ENCODE assay signal across 8 cellular contexts in the genomic region with DNA sequence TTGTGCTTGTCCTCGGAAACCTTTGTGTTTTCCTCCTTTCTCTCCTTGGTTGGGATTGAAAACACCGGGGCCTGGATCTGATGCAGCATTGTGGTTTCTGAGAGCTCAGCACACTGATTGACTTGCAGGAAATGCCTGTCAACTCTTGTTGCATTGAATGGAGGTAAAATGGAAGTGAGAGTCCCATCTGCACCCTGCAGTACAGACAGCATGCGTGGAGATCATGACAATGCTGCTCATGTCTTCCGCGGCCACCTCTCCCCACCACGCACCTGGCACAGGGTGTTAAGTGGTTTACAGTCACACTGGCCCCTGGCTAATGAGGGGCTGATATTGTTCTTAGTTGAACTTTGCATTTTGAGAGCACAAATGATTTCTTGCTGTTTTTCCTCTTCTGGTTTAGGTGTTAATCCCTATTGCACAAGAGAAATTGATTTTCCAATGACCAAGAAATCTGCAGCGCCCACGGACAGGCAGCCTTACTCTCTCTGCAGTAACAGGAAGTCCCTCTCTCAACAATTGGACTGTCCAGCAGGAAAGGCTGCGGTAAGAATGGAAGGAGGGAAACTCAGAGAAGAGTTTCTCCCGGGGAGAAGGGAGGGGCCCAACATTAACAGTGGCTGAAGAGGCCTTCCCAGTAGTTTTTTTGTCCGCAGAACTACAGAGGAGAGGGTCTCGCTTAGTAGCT. TPM values are rescaled to one million over a fixed set of nuclear protein-coding genes. Genes with fewer than 3 reads are reported as not detected.
A peak's percentile ranks its signal among the peaks of the same experiment; 100 is the strongest.
DNase-seq lines count a peak whose midpoint lies in the region; ATAC-seq and TF ChIP-seq lines count a peak whose summit lies in the region.

No MANE protein-coding gene starts in this region.

- no peak for DNase-seq in CD4-positive, alpha-beta memory T cell
- DNase-seq in T-helper 17 cell, result no peak
- DNase-seq in left lung, result no peak
- no peak for DNase-seq in putamen (ENCODE audit: low spot score)

- H3K9me3 Mint-ChIP-seq in CD4-positive, alpha-beta memory T cell, result no peaks in the 10 kb centered on the region

- H3K27me3 Mint-ChIP-seq in CD4-positive, alpha-beta memory T cell, result peaks cover 1 to 4% of the 10 kb centered on the region in 2 donors
- peaks cover 20% of the 10 kb centered on the region for H3K27me3 Mint-ChIP-seq in T-helper 17 cell

- H3K36me3 Mint-ChIP-seq in CD4-positive, alpha-beta memory T cell, result no peaks in the 10 kb centered on the region
- H3K36me3 Mint-ChIP-seq in T-helper 17 cell (ENCODE audit: low read depth), result peaks cover 4% of the 10 kb centered on the region

- peaks cover 12% of the 10 kb centered on the region for H3K4me1 ChIP-seq in CD4-positive, alpha-beta memory T cell (ENCODE audit: insufficient read depth, low read length)
- H3K4me1 ChIP-seq in left lung, result peaks cover 8 to 15% of the 10 kb centered on the region in 2 donors

- H3K4me1 Mint-ChIP-seq in CD4-positive, alpha-beta memory T cell, result peaks cover 12 to 16% (median 14%) of the 10 kb centered on the region in 4 donors
- H3K4me1 Mint-ChIP-seq in T-helper 17 cell, result peaks cover 16% of the 10 kb centered on the region

- POLR2A ChIA-PET in CD4-positive, alpha-beta memory T cell (lab: Charles Lee; ENCODE audit: partially characterized antibody), result interaction anchor here (0.6 to 1.8 kb wide), 5 partner anchors 10 to 264 kb away, joined by 3 to 14 read pairs (median 4); partner anchors contain the start of gene TLNRD1

- CTCF ChIA-PET in CD4-positive, alpha-beta memory T cell (lab: Charles Lee; ENCODE audit: partially characterized antibody), result interaction anchor here (0.7 to 8.7 kb wide), 101 partner anchors 10 to 815 kb away, joined by 3 to 131 read pairs (median 6); partner anchors contain the start of genes STARD5 and TMC3

- no peak overlapping the region for H3K4me3 ChIP-seq in CD4-positive, alpha-beta memory T cell (ENCODE audit: low read length in 2 of 2)
- no peak overlapping the region for H3K4me3 ChIP-seq in left lung

- H3K9me3 ChIP-seq in CD4-positive, alpha-beta memory T cell (ENCODE audit: control insufficient read depth in 1 of 2, low read length in 2 of 2), result no peaks in the 10 kb centered on the region
- H3K9me3 ChIP-seq in T-helper 17 cell (ENCODE audit: control insufficient read depth, low read length, poor library complexity, severe bottlenecking) (no peaks in the 10 kb centered on the region), left lung (no peaks in the 10 kb centered on the region)

- TF ChIP-seq CTCF in left lung (IDR thresholded peaks at IDR 0.05), result no peak

- no peaks in the 10 kb centered on the region for H3K36me3 ChIP-seq in CD4-positive, alpha-beta memory T cell (ENCODE audit: insufficient read depth, low read length)
- no peaks in the 10 kb centered on the region for H3K36me3 ChIP-seq in left lung

- peak; percentile 11 for ATAC-seq in GM19455 (IDR thresholded peaks at IDR 0.05; ENCODE audit: unreplicated experiment)
- ATAC-seq in T-helper 17 cell, result no peak
- ATAC-seq in left lung, result peak; percentile 34
- ATAC-seq in GM18858 (IDR thresholded peaks at IDR 0.05; ENCODE audit: unreplicated experiment), result no peak
- no peak for ATAC-seq in HG03457 (IDR thresholded peaks at IDR 0.05; ENCODE audit: unreplicated experiment)
- no peak for ATAC-seq in GM19397 (IDR thresholded peaks at IDR 0.05; ENCODE audit: unreplicated experiment)

- H3K27ac ChIP-seq in CD4-positive, alpha-beta memory T cell (ENCODE audit: low read depth, low read length), result no peak overlapping the region
- H3K27ac ChIP-seq in left lung, result no peak overlapping the region

- H3K27me3 ChIP-seq in CD4-positive, alpha-beta memory T cell (ENCODE audit: insufficient read depth, low read length), result no peaks in the 10 kb centered on the region
- H3K27me3 ChIP-seq in left lung, result peaks cover 0 to 6% of the 10 kb centered on the region in 2 donors

- H3K4me3 Mint-ChIP-seq in CD4-positive, alpha-beta memory T cell, result peak overlapping the region in 6 of 8 donors; percentile 70 to 90 (median 79)
- peak overlapping the region; percentile 86 for H3K4me3 Mint-ChIP-seq in T-helper 17 cell

- intact Hi-C loops in CD4-positive, alpha-beta memory T cell (cut with micrococcal nuclease), result no loop called here
- intact Hi-C loops in left lung (cut with DNase I), result loop anchor here (5.0 to 10.0 kb wide), 3 partner anchors 158 to 271 kb away; no protein-coding TSS in a partner anchor

- H3K27ac Mint-ChIP-seq in CD4-positive, alpha-beta memory T cell, result peak overlapping the region in 2 of 7 donors; percentile 4 to 65
- H3K27ac Mint-ChIP-seq in T-helper 17 cell, result no peak overlapping the region

RNA-seq across cellular contexts. Expression of gene STARD5, which starts 58.5 kb away (rescaled TPM):
- 1 to 10 TPM; 5.0 to 8.0 TPM for total RNA-seq in CD4-positive, alpha-beta memory T cell
- 1 to 10 TPM; 1.9 to 3.9 TPM for polyA plus RNA-seq in CD4-positive, alpha-beta memory T cell
- total RNA-seq in T-helper 17 cell (1 to 10 TPM; 4.3 to 4.6 TPM), left lung (1 to 10 TPM; 5.2 to 6.0 TPM)

Comparison
In these comparisons a context has a peak if more than half of its experiments do, and no peak if none do; other contexts are left out.
1. ATAC-seq: peak in GM19455 (single experiment) and left lung (single experiment); none in T-helper 17 cell (single experiment), GM18858 (single experiment), HG03457 (single experiment) and GM19397 (single experiment).